Comparison of ENCODE assay signal across 9 cellular contexts in genomic region chr2:104944495-104944894, GRCh38.
DNase-seq lines count a peak whose midpoint lies in the region; ATAC-seq, FAIRE-seq and TF ChIP-seq lines count a peak whose summit lies in the region.
"Had no signal": no experiment of that assay in that cellular context is flagged by ENCODE, and none has a peak within 500 bp of the region (broad histone marks: within the 10 kb centered on the region; RNA-seq: fewer than 3 reads in every experiment).

No MANE protein-coding gene starts in this region.

- H3K27ac ChIP-seq in Karpas-422 (ENCODE audit: low read length), result no peak overlapping the region
- no peak overlapping the region for H3K27ac ChIP-seq in brain microvascular endothelial cell

- no peak for ATAC-seq in HG03039 (IDR thresholded peaks at IDR 0.05; ENCODE audit: unreplicated experiment)

- intact Hi-C loops in activated T-helper 1 cell treated with anti-CD3 and anti-CD28 coated beads, Interleukin-12 subunit alpha, Interleukin-12 subunit beta, Interleukin-2, Interleukin-4 antibody, amounts not matched to agents 30 ng/mL and 10 ng/mL and 1 ng/mL, durations not matched to agents 14 hours and 24 hours and 36 hours (cut with micrococcal nuclease), result no loop called here

- H3K27ac Mint-ChIP-seq in activated T-helper 1 cell treated with anti-CD3 and anti-CD28 coated beads, Interleukin-12 subunit alpha, Interleukin-12 subunit beta, Interleukin-2, Interleukin-4 antibody, amounts not matched to agents 30 ng/mL and 10 ng/mL and 1 ng/mL, durations not matched to agents 14 hours and 24 hours and 36 hours, result no peak overlapping the region

- no peak overlapping the region for H3K9ac ChIP-seq in Karpas-422 (ENCODE audit: low read length)

- H3K27me3 ChIP-seq in Karpas-422 (ENCODE audit: low read length) (no peaks in the 10 kb centered on the region), brain microvascular endothelial cell (replicated peaks) (no peaks in the 10 kb centered on the region)

- H3K9me3 ChIP-seq in Karpas-422 (ENCODE audit: low read length), result no peaks in the 10 kb centered on the region

- H3K36me3 Mint-ChIP-seq in activated T-helper 1 cell treated with anti-CD3 and anti-CD28 coated beads, Interleukin-12 subunit alpha, Interleukin-12 subunit beta, Interleukin-2, Interleukin-4 antibody, amounts not matched to agents 30 ng/mL and 10 ng/mL and 1 ng/mL, durations not matched to agents 14 hours and 24 hours and 36 hours (ENCODE audit: low read depth), result no peaks in the 10 kb centered on the region

- no peaks in the 10 kb centered on the region for H3K79me2 ChIP-seq in Karpas-422 (ENCODE audit: low read length)

- in situ Hi-C loops in brain microvascular endothelial cell (cut with HindIII; ENCODE audit: low pct_ligation_motif_present, low sequenced_read_pairs), result no loop called here

- H3K4me3 ChIP-seq in Karpas-422 (ENCODE audit: low read length) (no peak overlapping the region), brain microvascular endothelial cell (ENCODE audit: low read depth, low read length) (no peak overlapping the region)

- H3K9me3 Mint-ChIP-seq in activated T-helper 1 cell treated with anti-CD3 and anti-CD28 coated beads, Interleukin-12 subunit alpha, Interleukin-12 subunit beta, Interleukin-2, Interleukin-4 antibody, amounts not matched to agents 30 ng/mL and 10 ng/mL and 1 ng/mL, durations not matched to agents 14 hours and 24 hours and 36 hours, result no peaks in the 10 kb centered on the region
- H3K9me3 Mint-ChIP-seq: central memory CD8-positive, alpha-beta T cell had no signal

- peak; percentile 47 for TF ChIP-seq CTCF in brain microvascular endothelial cell (IDR thresholded peaks at IDR 0.05; ENCODE audit: low read depth, low read length, missing control alignments)

- H4K20me1 ChIP-seq in Karpas-422 (ENCODE audit: insufficient read depth, low read depth, low read length), result no peaks in the 10 kb centered on the region

- no peak overlapping the region for H3K4me3 Mint-ChIP-seq in activated T-helper 1 cell treated with anti-CD3 and anti-CD28 coated beads, Interleukin-12 subunit alpha, Interleukin-12 subunit beta, Interleukin-2, Interleukin-4 antibody, amounts not matched to agents 30 ng/mL and 10 ng/mL and 1 ng/mL, durations not matched to agents 14 hours and 24 hours and 36 hours
- H3K4me3 Mint-ChIP-seq: central memory CD8-positive, alpha-beta T cell had no signal

- H3K4me1 Mint-ChIP-seq in activated T-helper 1 cell treated with anti-CD3 and anti-CD28 coated beads, Interleukin-12 subunit alpha, Interleukin-12 subunit beta, Interleukin-2, Interleukin-4 antibody, amounts not matched to agents 30 ng/mL and 10 ng/mL and 1 ng/mL, durations not matched to agents 14 hours and 24 hours and 36 hours (ENCODE audit: low read depth), result no peaks in the 10 kb centered on the region
- H3K4me1 Mint-ChIP-seq: central memory CD8-positive, alpha-beta T cell had no signal

- H3K27me3 Mint-ChIP-seq in activated T-helper 1 cell treated with anti-CD3 and anti-CD28 coated beads, Interleukin-12 subunit alpha, Interleukin-12 subunit beta, Interleukin-2, Interleukin-4 antibody, amounts not matched to agents 30 ng/mL and 10 ng/mL and 1 ng/mL, durations not matched to agents 14 hours and 24 hours and 36 hours (ENCODE audit: insufficient read depth), result peaks cover 11% of the 10 kb centered on the region

- no peaks in the 10 kb centered on the region for H3K9me2 ChIP-seq in Karpas-422 (replicated peaks; ENCODE audit: insufficient read depth, low read length)

- DNase-seq in DMS114 treated with DMSO at 0.1 percent for 48 hours (lab: John Stamatoyannopoulos, UW; ENCODE audit: unreplicated experiment) (peak; percentile 4), Karpas-422 (peak; percentile 49), brain microvascular endothelial cell (no peak), midbrain (lab: John Stamatoyannopoulos, UW) (peak; percentile 57), RCC 7860 (ENCODE audit: low spot score) (no peak)
- no peak for DNase-seq in activated T-helper 1 cell treated with anti-CD3 and anti-CD28 coated beads, Interleukin-12 subunit alpha, Interleukin-12 subunit beta, Interleukin-2, Interleukin-4 antibody, amounts not matched to agents 30 ng/mL and 10 ng/mL and 1 ng/mL, durations not matched to agents 14 hours and 24 hours and 36 hours (ENCODE audit: low spot score)
- no peak for DNase-seq in stimulated activated CD4-positive, alpha-beta T cell treated with anti-CD3 and anti-CD28 coated beads, Interleukin-15, amount 100 ng/mL, for 24 hours

- no peaks in the 10 kb centered on the region for H3K4me1 ChIP-seq in Karpas-422 (ENCODE audit: low read length)

- FAIRE-seq in RCC 7860 (lab: Jason Lieb, UNC), result no peak

- H2AFZ ChIP-seq in Karpas-422 (ENCODE audit: low read length), result no peak overlapping the region

- H3K36me3 ChIP-seq in Karpas-422 (ENCODE audit: insufficient read depth, low read length), result no peaks in the 10 kb centered on the region
- H3K36me3 ChIP-seq in brain microvascular endothelial cell (replicated peaks), result no peaks in the 10 kb centered on the region

- H3K4me2 ChIP-seq in Karpas-422 (ENCODE audit: low read depth, low read length, poor library complexity, severe bottlenecking), result no peak overlapping the region

Comparison
In these comparisons a context has a peak if more than half of its experiments do, and no peak if none do; other contexts are left out.
1. DNase-seq: peak in DMS114 treated with DMSO at 0.1 percent for 48 hours (single experiment), Karpas-422 (single experiment) and midbrain (single experiment); none in brain microvascular endothelial cell (single experiment), activated T-helper 1 cell treated with anti-CD3 and anti-CD28 coated beads, Interleukin-12 subunit alpha, Interleukin-12 subunit beta, Interleukin-2, Interleukin-4 antibody, amounts not matched to agents 30 ng/mL and 10 ng/mL and 1 ng/mL, durations not matched to agents 14 hours and 24 hours and 36 hours (single experiment), stimulated activated CD4-positive, alpha-beta T cell treated with anti-CD3 and anti-CD28 coated beads, Interleukin-15, amount 100 ng/mL, for 24 hours (single experiment) and RCC 7860 (single experiment).